ENCODE assay signal across 4 cellular contexts in the genomic region with DNA sequence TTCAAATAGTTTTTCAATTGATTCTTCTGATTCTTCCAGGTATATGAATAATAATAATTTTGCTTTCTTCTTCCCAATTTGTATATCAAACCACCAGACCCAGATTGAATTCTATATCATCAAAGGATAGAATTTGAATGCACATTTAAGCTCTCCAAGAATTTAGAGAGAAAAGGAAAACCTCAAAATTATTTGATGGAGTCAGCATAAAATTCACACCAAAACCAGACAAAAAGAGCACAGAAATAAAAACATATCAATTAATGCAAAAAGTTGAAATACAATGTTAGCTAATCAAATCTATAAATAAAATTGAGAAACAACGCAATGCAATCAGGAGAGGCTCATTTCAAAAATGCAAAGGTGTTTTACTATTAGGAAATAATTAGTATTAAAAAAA.
TF ChIP-seq lines count a peak whose summit lies in the region.

No MANE protein-coding gene starts in this region.

TF ChIP-seq in HepG2, 621 proteins besides CTCF, POLR2A, EP300 and RAD21:
- TF ChIP-seq MAFK (conservative IDR thresholded peaks at IDR 0.05 in 1 of 2, IDR thresholded peaks at IDR 0.05 in 1 of 2; ENCODE audit: low read length in 2 of 2), result peak; percentile 90 to 95
- peak; percentile 91 for TF ChIP-seq MAFF (IDR thresholded peaks at IDR 0.05; ENCODE audit: low read depth, low read length)
- TF ChIP-seq, protein P1, sequence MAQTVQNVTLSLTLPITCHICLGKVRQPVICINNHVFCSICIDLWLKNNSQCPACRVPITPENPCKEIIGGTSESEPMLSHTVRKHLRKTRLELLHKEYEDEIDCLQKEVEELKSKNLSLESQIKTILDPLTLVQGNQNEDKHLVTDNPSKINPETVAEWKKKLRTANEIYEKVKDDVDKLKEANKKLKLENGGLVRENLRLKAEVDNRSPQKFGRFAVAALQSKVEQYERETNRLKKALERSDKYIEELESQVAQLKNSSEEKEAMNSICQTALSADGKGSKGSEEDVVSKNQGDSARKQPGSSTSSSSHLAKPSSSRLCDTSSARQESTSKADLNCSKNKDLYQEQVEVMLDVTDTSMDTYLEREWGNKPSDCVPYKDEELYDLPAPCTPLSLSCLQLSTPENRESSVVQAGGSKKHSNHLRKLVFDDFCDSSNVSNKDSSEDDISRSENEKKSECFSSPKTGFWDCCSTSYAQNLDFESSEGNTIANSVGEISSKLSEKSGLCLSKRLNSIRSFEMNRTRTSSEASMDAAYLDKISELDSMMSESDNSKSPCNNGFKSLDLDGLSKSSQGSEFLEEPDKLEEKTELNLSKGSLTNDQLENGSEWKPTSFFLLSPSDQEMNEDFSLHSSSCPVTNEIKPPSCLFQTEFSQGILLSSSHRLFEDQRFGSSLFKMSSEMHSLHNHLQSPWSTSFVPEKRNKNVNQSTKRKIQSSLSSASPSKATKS (CRISPR knock-in tag; IDR thresholded peaks at IDR 0.05), result no peak

TF ChIP-seq in A549, 52 proteins besides CTCF, POLR2A, EP300 and RAD21:
- TF ChIP-seq, protein P2, sequence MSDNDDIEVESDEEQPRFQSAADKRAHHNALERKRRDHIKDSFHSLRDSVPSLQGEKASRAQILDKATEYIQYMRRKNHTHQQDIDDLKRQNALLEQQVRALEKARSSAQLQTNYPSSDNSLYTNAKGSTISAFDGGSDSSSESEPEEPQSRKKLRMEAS (IDR thresholded peaks at IDR 0.05), result no peak
- peak; percentile 84 for TF ChIP-seq MAFK (IDR thresholded peaks at IDR 0.05; ENCODE audit: partially characterized antibody)
- TF ChIP-seq MAZ (IDR thresholded peaks at IDR 0.05; ENCODE audit: borderline replicate concordance, low read depth, low read length), result no peak

TF ChIP-seq in IMR-90, 13 proteins besides CTCF, POLR2A, EP300 and RAD21:
- TF ChIP-seq MAZ (IDR thresholded peaks at IDR 0.05; ENCODE audit: borderline replicate concordance, low read depth, low read length), result no peak
- TF ChIP-seq RCOR1 (IDR thresholded peaks at IDR 0.05; ENCODE audit: insufficient replicate concordance, low read length), result no peak
- no peak for TF ChIP-seq RFX5 (IDR thresholded peaks at IDR 0.05; ENCODE audit: low read depth, low read length)
- TF ChIP-seq BHLHE40 (IDR thresholded peaks at IDR 0.05; ENCODE audit: low read depth, low read length), result no peak
- TF ChIP-seq FOS (IDR thresholded peaks at IDR 0.05; ENCODE audit: low read depth, low read length), result no peak
- no peak for TF ChIP-seq NFE2L2 (IDR thresholded peaks at IDR 0.05; ENCODE audit: low read depth, low read length)
- TF ChIP-seq MAFK (IDR thresholded peaks at IDR 0.05; ENCODE audit: low read depth, low read length), result peak; percentile 90
- TF ChIP-seq MXI1 (IDR thresholded peaks at IDR 0.05; ENCODE audit: borderline replicate concordance, low read depth, low read length), result no peak

TF ChIP-seq in K562, 482 proteins besides CTCF, POLR2A, EP300 and RAD21 (continues in another document):
- peak; percentile 52; the same call in 1 of the 2 replicates for TF ChIP-seq MAFG (tag; conservative IDR thresholded peaks at IDR 0.05)
- TF ChIP-seq ZNF3 (CRISPR knock-in tag; IDR thresholded peaks at IDR 0.05), result no peak
- TF ChIP-seq, protein P3, sequence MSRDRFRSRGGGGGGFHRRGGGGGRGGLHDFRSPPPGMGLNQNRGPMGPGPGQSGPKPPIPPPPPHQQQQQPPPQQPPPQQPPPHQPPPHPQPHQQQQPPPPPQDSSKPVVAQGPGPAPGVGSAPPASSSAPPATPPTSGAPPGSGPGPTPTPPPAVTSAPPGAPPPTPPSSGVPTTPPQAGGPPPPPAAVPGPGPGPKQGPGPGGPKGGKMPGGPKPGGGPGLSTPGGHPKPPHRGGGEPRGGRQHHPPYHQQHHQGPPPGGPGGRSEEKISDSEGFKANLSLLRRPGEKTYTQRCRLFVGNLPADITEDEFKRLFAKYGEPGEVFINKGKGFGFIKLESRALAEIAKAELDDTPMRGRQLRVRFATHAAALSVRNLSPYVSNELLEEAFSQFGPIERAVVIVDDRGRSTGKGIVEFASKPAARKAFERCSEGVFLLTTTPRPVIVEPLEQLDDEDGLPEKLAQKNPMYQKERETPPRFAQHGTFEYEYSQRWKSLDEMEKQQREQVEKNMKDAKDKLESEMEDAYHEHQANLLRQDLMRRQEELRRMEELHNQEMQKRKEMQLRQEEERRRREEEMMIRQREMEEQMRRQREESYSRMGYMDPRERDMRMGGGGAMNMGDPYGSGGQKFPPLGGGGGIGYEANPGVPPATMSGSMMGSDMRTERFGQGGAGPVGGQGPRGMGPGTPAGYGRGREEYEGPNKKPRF (IDR thresholded peaks at IDR 0.05; ENCODE audit: low read depth, low read length), result no peak
- no peak for TF ChIP-seq CHD1 (IDR thresholded peaks at IDR 0.05; ENCODE audit: low read length)
- TF ChIP-seq C11orf30 (IDR thresholded peaks at IDR 0.05; ENCODE audit: low read depth), result peak; percentile 74
- no peak for TF ChIP-seq SIX5 (IDR thresholded peaks at IDR 0.05; ENCODE audit: borderline replicate concordance in 1 of 2, insufficient read depth in 1 of 2, low read depth in 1 of 2, low read length in 2 of 2)
- peak; percentile 48; the same call in 1 of the 2 replicates for TF ChIP-seq MAFK (IDR thresholded peaks at IDR 0.05; ENCODE audit: low read length)
- no peak for TF ChIP-seq HLTF (IDR thresholded peaks at IDR 0.05)
- TF ChIP-seq, protein P4, sequence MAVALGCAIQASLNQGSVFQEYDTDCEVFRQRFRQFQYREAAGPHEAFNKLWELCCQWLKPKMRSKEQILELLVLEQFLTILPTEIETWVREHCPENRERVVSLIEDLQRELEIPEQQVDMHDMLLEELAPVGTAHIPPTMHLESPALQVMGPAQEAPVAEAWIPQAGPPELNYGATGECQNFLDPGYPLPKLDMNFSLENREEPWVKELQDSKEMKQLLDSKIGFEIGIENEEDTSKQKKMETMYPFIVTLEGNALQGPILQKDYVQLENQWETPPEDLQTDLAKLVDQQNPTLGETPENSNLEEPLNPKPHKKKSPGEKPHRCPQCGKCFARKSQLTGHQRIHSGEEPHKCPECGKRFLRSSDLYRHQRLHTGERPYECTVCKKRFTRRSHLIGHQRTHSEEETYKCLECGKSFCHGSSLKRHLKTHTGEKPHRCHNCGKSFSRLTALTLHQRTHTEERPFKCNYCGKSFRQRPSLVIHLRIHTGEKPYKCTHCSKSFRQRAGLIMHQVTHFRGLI (CRISPR knock-in tag; IDR thresholded peaks at IDR 0.05), result no peak
- no peak for TF ChIP-seq MYNN (IDR thresholded peaks at IDR 0.05)
- no peak for TF ChIP-seq MYNN (CRISPR knock-in tag; IDR thresholded peaks at IDR 0.05)
- TF ChIP-seq FOXA3 (CRISPR knock-in tag; conservative IDR thresholded peaks at IDR 0.05 in 1 of 2, IDR thresholded peaks at IDR 0.05 in 1 of 2), result no peak
- TF ChIP-seq, protein P5, sequence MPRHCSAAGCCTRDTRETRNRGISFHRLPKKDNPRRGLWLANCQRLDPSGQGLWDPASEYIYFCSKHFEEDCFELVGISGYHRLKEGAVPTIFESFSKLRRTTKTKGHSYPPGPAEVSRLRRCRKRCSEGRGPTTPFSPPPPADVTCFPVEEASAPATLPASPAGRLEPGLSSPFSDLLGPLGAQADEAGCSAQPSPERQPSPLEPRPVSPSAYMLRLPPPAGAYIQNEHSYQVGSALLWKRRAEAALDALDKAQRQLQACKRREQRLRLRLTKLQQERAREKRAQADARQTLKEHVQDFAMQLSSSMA (CRISPR knock-in tag; IDR thresholded peaks at IDR 0.05), result no peak
- no peak for TF ChIP-seq ZNF696 (CRISPR knock-in tag; conservative IDR thresholded peaks at IDR 0.05)
- TF ChIP-seq ZKSCAN3 (CRISPR knock-in tag; IDR thresholded peaks at IDR 0.05), result no peak
- TF ChIP-seq RUNX1 (IDR thresholded peaks at IDR 0.05; ENCODE audit: low read depth), result no peak
- TF ChIP-seq BCL6 (CRISPR knock-in tag; IDR thresholded peaks at IDR 0.05), result no peak
- TF ChIP-seq MAFF (IDR thresholded peaks at IDR 0.05; ENCODE audit: low read length), result peak; percentile 61
- TF ChIP-seq, protein P6, sequence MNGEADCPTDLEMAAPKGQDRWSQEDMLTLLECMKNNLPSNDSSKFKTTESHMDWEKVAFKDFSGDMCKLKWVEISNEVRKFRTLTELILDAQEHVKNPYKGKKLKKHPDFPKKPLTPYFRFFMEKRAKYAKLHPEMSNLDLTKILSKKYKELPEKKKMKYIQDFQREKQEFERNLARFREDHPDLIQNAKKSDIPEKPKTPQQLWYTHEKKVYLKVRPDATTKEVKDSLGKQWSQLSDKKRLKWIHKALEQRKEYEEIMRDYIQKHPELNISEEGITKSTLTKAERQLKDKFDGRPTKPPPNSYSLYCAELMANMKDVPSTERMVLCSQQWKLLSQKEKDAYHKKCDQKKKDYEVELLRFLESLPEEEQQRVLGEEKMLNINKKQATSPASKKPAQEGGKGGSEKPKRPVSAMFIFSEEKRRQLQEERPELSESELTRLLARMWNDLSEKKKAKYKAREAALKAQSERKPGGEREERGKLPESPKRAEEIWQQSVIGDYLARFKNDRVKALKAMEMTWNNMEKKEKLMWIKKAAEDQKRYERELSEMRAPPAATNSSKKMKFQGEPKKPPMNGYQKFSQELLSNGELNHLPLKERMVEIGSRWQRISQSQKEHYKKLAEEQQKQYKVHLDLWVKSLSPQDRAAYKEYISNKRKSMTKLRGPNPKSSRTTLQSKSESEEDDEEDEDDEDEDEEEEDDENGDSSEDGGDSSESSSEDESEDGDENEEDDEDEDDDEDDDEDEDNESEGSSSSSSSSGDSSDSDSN (IDR thresholded peaks at IDR 0.05; ENCODE audit: borderline replicate concordance in 1 of 2, low read depth in 2 of 2, low read length in 2 of 2), result no peak
- no peak for TF ChIP-seq POLR2H (tag; IDR thresholded peaks at IDR 0.05; ENCODE audit: low read depth)
- no peak for TF ChIP-seq RCOR1 (IDR thresholded peaks at IDR 0.05; ENCODE audit: borderline replicate concordance in 1 of 2, low read depth in 2 of 2, low read length in 2 of 2)
- peak; percentile 87 for TF ChIP-seq ZNF316 (IDR thresholded peaks at IDR 0.05)
- no peak for TF ChIP-seq FOXK1 (CRISPR knock-in tag; IDR thresholded peaks at IDR 0.05; ENCODE audit: borderline replicate concordance)
- TF ChIP-seq ATF7 (IDR thresholded peaks at IDR 0.05), result no peak
- TF ChIP-seq, protein P7, sequence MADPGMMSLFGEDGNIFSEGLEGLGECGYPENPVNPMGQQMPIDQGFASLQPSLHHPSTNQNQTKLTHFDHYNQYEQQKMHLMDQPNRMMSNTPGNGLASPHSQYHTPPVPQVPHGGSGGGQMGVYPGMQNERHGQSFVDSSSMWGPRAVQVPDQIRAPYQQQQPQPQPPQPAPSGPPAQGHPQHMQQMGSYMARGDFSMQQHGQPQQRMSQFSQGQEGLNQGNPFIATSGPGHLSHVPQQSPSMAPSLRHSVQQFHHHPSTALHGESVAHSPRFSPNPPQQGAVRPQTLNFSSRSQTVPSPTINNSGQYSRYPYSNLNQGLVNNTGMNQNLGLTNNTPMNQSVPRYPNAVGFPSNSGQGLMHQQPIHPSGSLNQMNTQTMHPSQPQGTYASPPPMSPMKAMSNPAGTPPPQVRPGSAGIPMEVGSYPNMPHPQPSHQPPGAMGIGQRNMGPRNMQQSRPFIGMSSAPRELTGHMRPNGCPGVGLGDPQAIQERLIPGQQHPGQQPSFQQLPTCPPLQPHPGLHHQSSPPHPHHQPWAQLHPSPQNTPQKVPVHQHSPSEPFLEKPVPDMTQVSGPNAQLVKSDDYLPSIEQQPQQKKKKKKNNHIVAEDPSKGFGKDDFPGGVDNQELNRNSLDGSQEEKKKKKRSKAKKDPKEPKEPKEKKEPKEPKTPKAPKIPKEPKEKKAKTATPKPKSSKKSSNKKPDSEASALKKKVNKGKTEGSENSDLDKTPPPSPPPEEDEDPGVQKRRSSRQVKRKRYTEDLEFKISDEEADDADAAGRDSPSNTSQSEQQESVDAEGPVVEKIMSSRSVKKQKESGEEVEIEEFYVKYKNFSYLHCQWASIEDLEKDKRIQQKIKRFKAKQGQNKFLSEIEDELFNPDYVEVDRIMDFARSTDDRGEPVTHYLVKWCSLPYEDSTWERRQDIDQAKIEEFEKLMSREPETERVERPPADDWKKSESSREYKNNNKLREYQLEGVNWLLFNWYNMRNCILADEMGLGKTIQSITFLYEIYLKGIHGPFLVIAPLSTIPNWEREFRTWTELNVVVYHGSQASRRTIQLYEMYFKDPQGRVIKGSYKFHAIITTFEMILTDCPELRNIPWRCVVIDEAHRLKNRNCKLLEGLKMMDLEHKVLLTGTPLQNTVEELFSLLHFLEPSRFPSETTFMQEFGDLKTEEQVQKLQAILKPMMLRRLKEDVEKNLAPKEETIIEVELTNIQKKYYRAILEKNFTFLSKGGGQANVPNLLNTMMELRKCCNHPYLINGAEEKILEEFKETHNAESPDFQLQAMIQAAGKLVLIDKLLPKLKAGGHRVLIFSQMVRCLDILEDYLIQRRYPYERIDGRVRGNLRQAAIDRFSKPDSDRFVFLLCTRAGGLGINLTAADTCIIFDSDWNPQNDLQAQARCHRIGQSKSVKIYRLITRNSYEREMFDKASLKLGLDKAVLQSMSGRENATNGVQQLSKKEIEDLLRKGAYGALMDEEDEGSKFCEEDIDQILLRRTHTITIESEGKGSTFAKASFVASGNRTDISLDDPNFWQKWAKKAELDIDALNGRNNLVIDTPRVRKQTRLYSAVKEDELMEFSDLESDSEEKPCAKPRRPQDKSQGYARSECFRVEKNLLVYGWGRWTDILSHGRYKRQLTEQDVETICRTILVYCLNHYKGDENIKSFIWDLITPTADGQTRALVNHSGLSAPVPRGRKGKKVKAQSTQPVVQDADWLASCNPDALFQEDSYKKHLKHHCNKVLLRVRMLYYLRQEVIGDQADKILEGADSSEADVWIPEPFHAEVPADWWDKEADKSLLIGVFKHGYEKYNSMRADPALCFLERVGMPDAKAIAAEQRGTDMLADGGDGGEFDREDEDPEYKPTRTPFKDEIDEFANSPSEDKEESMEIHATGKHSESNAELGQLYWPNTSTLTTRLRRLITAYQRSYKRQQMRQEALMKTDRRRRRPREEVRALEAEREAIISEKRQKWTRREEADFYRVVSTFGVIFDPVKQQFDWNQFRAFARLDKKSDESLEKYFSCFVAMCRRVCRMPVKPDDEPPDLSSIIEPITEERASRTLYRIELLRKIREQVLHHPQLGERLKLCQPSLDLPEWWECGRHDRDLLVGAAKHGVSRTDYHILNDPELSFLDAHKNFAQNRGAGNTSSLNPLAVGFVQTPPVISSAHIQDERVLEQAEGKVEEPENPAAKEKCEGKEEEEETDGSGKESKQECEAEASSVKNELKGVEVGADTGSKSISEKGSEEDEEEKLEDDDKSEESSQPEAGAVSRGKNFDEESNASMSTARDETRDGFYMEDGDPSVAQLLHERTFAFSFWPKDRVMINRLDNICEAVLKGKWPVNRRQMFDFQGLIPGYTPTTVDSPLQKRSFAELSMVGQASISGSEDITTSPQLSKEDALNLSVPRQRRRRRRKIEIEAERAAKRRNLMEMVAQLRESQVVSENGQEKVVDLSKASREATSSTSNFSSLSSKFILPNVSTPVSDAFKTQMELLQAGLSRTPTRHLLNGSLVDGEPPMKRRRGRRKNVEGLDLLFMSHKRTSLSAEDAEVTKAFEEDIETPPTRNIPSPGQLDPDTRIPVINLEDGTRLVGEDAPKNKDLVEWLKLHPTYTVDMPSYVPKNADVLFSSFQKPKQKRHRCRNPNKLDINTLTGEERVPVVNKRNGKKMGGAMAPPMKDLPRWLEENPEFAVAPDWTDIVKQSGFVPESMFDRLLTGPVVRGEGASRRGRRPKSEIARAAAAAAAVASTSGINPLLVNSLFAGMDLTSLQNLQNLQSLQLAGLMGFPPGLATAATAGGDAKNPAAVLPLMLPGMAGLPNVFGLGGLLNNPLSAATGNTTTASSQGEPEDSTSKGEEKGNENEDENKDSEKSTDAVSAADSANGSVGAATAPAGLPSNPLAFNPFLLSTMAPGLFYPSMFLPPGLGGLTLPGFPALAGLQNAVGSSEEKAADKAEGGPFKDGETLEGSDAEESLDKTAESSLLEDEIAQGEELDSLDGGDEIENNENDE (IDR thresholded peaks at IDR 0.05; ENCODE audit: low read depth, low read length), result no peak
- TF ChIP-seq MTF1 (CRISPR knock-in tag; IDR thresholded peaks at IDR 0.05; ENCODE audit: borderline replicate concordance), result no peak
